19 cellular contexts compared by ENCODE assay signal in the genomic region with DNA sequence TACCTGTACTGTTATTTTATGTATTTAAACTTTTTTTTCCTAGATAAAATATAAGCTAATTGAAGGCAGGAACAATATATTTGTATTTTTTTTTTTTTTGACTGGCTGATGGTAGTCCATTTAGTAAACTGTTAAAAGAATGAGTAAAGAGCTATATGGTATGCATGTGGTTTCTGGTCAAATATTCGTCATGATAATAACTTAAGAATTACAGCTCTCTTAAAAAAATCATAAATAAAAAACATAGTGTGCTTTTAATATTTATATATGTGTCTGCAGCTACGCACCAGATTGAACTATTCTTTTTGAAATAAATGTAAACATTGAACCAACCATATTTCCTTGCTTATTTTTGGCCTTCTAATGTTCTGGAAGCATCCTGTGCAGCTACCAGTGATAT.
DNase-seq lines count a peak whose midpoint lies in the region; TF ChIP-seq lines count a peak whose summit lies in the region.
"Had no signal": no experiment of that assay in that cellular context is flagged by ENCODE, and none has a peak within 500 bp of the region (broad histone marks: within the 10 kb centered on the region; RNA-seq: fewer than 3 reads in every experiment).

No MANE protein-coding gene starts in this region.

- no peaks in the 10 kb centered on the region for H3K9me2 ChIP-seq in hepatocyte (replicated peaks; ENCODE audit: insufficient read depth)

- H3K4me2 ChIP-seq in hepatocyte (peak overlapping the region; percentile 35), smooth muscle cell (peak overlapping the region; percentile 69)

- intact Hi-C loops in CD14-positive monocyte (cut with micrococcal nuclease) = no loop called here

- H3K27me3 Mint-ChIP-seq in CD14-positive monocyte (ENCODE audit: low read depth in 3 of 3) = no peaks in the 10 kb centered on the region
- H3K27me3 Mint-ChIP-seq: CD4-positive, CD25-positive, alpha-beta regulatory T cell had no signal

- H3K9me3 Mint-ChIP-seq in CD14-positive monocyte = no peaks in the 10 kb centered on the region
- H3K9me3 Mint-ChIP-seq: H9 had no signal

- no peaks in the 10 kb centered on the region for H3K36me3 Mint-ChIP-seq in CD14-positive monocyte
- H3K36me3 Mint-ChIP-seq: CD4-positive, CD25-positive, alpha-beta regulatory T cell had no signal

- DNase-seq in HCEC 1CT (peak; percentile 63), SK-N-MC (ENCODE audit: low read depth, low spot score) (no peak), hepatocyte (ENCODE audit: low spot score) (no peak), smooth muscle cell (lab: John Stamatoyannopoulos, UW; ENCODE audit: unreplicated experiment) (no peak), NCI-H1092 (lab: John Stamatoyannopoulos, UW) (no peak), AG08395 (ENCODE audit: low spot score) (no peak), CD14-positive monocyte (ENCODE audit: low spot score) (no peak), Ammon's horn (ENCODE audit: low spot score) (no peak)
- DNase-seq: AML-193; Caco-2; CD4-positive, CD25-positive, alpha-beta regulatory T cell; DMS153; H9; KG1; NCI-H2107; NCI-H2227 treated with DMSO at 0.1 percent for 48 hours; NCI-H524; Peyer's patch; Right ventricle myocardium superior had no signal

- peaks cover 23% of the 10 kb centered on the region for H3K4me1 ChIP-seq in hepatocyte (ENCODE audit: insufficient read depth)
- H3K4me1 ChIP-seq in smooth muscle cell (ENCODE audit: low read depth) = peaks cover 18% of the 10 kb centered on the region
- H3K4me1 ChIP-seq: Peyer's patch had no signal

- H3K36me3 ChIP-seq in SK-N-MC (ENCODE audit: insufficient read depth, low read length) = no peaks in the 10 kb centered on the region
- no peaks in the 10 kb centered on the region for H3K36me3 ChIP-seq in hepatocyte (replicated peaks; ENCODE audit: insufficient read depth, low read depth)
- H3K36me3 ChIP-seq in smooth muscle cell (ENCODE audit: low read depth) = no peaks in the 10 kb centered on the region
- H3K36me3 ChIP-seq: Peyer's patch had no signal

- H3F3A ChIP-seq in smooth muscle cell (ENCODE audit: low read depth) = peaks cover 35% of the 10 kb centered on the region

- no peak overlapping the region for H3K27ac Mint-ChIP-seq in CD14-positive monocyte
- H3K27ac Mint-ChIP-seq: CD4-positive, CD25-positive, alpha-beta regulatory T cell had no signal

- peak overlapping the region; percentile 27 for H3K9ac ChIP-seq in SK-N-MC (ENCODE audit: insufficient read length)
- peak overlapping the region; percentile 34 for H3K9ac ChIP-seq in smooth muscle cell (ENCODE audit: low read depth)

- no peak overlapping the region for H2AFZ ChIP-seq in hepatocyte
- H2AFZ ChIP-seq in smooth muscle cell (ENCODE audit: low read depth) = peak overlapping the region; percentile 67

- H3K4me3 Mint-ChIP-seq in CD14-positive monocyte = no peak overlapping the region
- H3K4me3 Mint-ChIP-seq: CD4-positive, CD25-positive, alpha-beta regulatory T cell; H9 had no signal

- H3K9me3 ChIP-seq in SK-N-MC (ENCODE audit: low read depth, low read length) (no peaks in the 10 kb centered on the region), hepatocyte (ENCODE audit: low read depth) (no peaks in the 10 kb centered on the region), smooth muscle cell (replicated peaks; ENCODE audit: low read depth) (no peaks in the 10 kb centered on the region)
- H3K9me3 ChIP-seq: Caco-2, Peyer's patch had no signal

- H3K27me3 ChIP-seq in hepatocyte (no peaks in the 10 kb centered on the region), smooth muscle cell (ENCODE audit: low read depth) (no peaks in the 10 kb centered on the region)
- H3K27me3 ChIP-seq: Peyer's patch had no signal

- H3K27ac ChIP-seq in SK-N-MC (peak overlapping the region; percentile 92), hepatocyte (peak overlapping the region; percentile 97), smooth muscle cell (ENCODE audit: low read depth) (peak overlapping the region; percentile 98)

- H4K20me1 ChIP-seq in hepatocyte (ENCODE audit: insufficient read depth, poor library complexity, severe bottlenecking) (no peaks in the 10 kb centered on the region), smooth muscle cell (ENCODE audit: low read depth) (no peaks in the 10 kb centered on the region)

- 78% methylated on average over 2 of the region's 2 CpGs for WGBS in hepatocyte (ENCODE audit: low lambda C conversion rate, missing lambda C conversion rate)
- WGBS in smooth muscle cell (ENCODE audit: low lambda C conversion rate) = 49% methylated on average over 2 of the region's 2 CpGs

- peaks cover 9% of the 10 kb centered on the region for H3K79me2 ChIP-seq in hepatocyte
- peaks cover 19% of the 10 kb centered on the region for H3K79me2 ChIP-seq in smooth muscle cell (ENCODE audit: low read depth)

- H3K4me3 ChIP-seq in SK-N-MC (no peak overlapping the region; the same call in 1 of the 2 replicates), hepatocyte (no peak overlapping the region), smooth muscle cell (peak overlapping the region; percentile 14)
- H3K4me3 ChIP-seq: Peyer's patch had no signal

- TF ChIP-seq CTCF in hepatocyte (IDR thresholded peaks at IDR 0.05; ENCODE audit: poor library complexity) (no peak), smooth muscle cell (IDR thresholded peaks at IDR 0.05; ENCODE audit: borderline replicate concordance, insufficient read depth, poor library complexity, severe bottlenecking) (no peak), CD14-positive monocyte (IDR thresholded peaks at IDR 0.05) (no peak)

- H3K4me1 Mint-ChIP-seq in CD14-positive monocyte = no peaks in the 10 kb centered on the region
